Comparison of ENCODE assay signal across 1 cellular context in the genomic region with DNA sequence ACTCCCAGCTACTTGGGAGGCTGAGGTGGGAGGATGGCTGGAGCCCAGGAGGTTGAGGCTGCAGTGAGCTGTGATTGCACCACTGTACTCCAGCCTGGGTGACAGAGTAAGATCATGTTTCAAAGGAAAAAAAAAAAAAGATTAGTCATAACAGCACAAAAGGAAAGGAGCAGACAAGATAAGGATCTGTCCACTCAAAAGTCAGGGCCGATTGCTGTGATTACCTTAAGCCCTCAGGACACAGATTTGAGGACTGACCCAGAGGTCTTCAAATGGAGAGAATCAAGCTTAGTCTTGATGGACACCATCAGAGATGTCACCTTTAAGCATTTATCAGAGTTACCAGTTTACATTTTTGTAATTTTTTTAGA.
A peak's percentile ranks its signal among the peaks of the same experiment; 100 is the strongest.
TF ChIP-seq lines count a peak whose summit lies in the region.

No MANE protein-coding gene starts in this region.

TF ChIP-seq in HepG2, 621 proteins besides CTCF, POLR2A, EP300 and RAD21 (continued from another document and continues in another):
- TF ChIP-seq ARID5B (CRISPR knock-in tag; IDR thresholded peaks at IDR 0.05): peak; percentile 59
- TF ChIP-seq, protein P1, sequence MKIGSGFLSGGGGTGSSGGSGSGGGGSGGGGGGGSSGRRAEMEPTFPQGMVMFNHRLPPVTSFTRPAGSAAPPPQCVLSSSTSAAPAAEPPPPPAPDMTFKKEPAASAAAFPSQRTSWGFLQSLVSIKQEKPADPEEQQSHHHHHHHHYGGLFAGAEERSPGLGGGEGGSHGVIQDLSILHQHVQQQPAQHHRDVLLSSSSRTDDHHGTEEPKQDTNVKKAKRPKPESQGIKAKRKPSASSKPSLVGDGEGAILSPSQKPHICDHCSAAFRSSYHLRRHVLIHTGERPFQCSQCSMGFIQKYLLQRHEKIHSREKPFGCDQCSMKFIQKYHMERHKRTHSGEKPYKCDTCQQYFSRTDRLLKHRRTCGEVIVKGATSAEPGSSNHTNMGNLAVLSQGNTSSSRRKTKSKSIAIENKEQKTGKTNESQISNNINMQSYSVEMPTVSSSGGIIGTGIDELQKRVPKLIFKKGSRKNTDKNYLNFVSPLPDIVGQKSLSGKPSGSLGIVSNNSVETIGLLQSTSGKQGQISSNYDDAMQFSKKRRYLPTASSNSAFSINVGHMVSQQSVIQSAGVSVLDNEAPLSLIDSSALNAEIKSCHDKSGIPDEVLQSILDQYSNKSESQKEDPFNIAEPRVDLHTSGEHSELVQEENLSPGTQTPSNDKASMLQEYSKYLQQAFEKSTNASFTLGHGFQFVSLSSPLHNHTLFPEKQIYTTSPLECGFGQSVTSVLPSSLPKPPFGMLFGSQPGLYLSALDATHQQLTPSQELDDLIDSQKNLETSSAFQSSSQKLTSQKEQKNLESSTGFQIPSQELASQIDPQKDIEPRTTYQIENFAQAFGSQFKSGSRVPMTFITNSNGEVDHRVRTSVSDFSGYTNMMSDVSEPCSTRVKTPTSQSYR (CRISPR knock-in tag; IDR thresholded peaks at IDR 0.05; ENCODE audit: borderline replicate concordance): no peak
- TF ChIP-seq RXRB (CRISPR knock-in tag; IDR thresholded peaks at IDR 0.05; ENCODE audit: borderline replicate concordance): peak; percentile 30; the same call in 1 of the 2 replicates
- no peak for TF ChIP-seq ZBTB42 (CRISPR knock-in tag; IDR thresholded peaks at IDR 0.05)
- TF ChIP-seq RARA (CRISPR knock-in tag; IDR thresholded peaks at IDR 0.05): peak; percentile 51
- TF ChIP-seq SOX6 (IDR thresholded peaks at IDR 0.05): no peak
- peak; percentile 69 for TF ChIP-seq SOX6 (CRISPR knock-in tag; IDR thresholded peaks at IDR 0.05)
- TF ChIP-seq ADNP (CRISPR knock-in tag; IDR thresholded peaks at IDR 0.05): 0 out of 2 replicates have a peak, but pooled peaks have one; percentile 34
- TF ChIP-seq, protein P2, sequence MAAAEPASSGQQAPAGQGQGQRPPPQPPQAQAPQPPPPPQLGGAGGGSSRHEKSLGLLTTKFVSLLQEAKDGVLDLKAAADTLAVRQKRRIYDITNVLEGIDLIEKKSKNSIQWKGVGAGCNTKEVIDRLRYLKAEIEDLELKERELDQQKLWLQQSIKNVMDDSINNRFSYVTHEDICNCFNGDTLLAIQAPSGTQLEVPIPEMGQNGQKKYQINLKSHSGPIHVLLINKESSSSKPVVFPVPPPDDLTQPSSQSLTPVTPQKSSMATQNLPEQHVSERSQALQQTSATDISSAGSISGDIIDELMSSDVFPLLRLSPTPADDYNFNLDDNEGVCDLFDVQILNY (CRISPR knock-in tag; conservative IDR thresholded peaks at IDR 0.05): no peak
- no peak for TF ChIP-seq GLI4 (CRISPR knock-in tag; IDR thresholded peaks at IDR 0.05; ENCODE audit: borderline replicate concordance)
- TF ChIP-seq TAF1 (CRISPR knock-in tag; IDR thresholded peaks at IDR 0.05): no peak
- TF ChIP-seq SALL1 (CRISPR knock-in tag; IDR thresholded peaks at IDR 0.05): peak; percentile 23; the same call in 1 of the 2 replicates
- TF ChIP-seq ZNF770 (CRISPR knock-in tag; IDR thresholded peaks at IDR 0.05): peak; percentile 100
- TF ChIP-seq ETV5 (CRISPR knock-in tag; IDR thresholded peaks at IDR 0.05; ENCODE audit: borderline replicate concordance): no peak
- TF ChIP-seq, protein P3, sequence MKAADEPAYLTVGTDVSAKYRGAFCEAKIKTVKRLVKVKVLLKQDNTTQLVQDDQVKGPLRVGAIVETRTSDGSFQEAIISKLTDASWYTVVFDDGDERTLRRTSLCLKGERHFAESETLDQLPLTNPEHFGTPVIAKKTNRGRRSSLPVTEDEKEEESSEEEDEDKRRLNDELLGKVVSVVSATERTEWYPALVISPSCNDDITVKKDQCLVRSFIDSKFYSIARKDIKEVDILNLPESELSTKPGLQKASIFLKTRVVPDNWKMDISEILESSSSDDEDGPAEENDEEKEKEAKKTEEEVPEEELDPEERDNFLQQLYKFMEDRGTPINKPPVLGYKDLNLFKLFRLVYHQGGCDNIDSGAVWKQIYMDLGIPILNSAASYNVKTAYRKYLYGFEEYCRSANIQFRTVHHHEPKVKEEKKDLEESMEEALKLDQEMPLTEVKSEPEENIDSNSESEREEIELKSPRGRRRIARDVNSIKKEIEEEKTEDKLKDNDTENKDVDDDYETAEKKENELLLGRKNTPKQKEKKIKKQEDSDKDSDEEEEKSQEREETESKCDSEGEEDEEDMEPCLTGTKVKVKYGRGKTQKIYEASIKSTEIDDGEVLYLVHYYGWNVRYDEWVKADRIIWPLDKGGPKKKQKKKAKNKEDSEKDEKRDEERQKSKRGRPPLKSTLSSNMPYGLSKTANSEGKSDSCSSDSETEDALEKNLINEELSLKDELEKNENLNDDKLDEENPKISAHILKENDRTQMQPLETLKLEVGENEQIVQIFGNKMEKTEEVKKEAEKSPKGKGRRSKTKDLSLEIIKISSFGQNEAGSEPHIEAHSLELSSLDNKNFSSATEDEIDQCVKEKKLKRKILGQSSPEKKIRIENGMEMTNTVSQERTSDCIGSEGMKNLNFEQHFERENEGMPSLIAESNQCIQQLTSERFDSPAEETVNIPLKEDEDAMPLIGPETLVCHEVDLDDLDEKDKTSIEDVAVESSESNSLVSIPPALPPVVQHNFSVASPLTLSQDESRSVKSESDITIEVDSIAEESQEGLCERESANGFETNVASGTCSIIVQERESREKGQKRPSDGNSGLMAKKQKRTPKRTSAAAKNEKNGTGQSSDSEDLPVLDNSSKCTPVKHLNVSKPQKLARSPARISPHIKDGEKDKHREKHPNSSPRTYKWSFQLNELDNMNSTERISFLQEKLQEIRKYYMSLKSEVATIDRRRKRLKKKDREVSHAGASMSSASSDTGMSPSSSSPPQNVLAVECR (CRISPR knock-in tag; IDR thresholded peaks at IDR 0.05; ENCODE audit: borderline replicate concordance): no peak
- TF ChIP-seq SIX1 (CRISPR knock-in tag; IDR thresholded peaks at IDR 0.05; ENCODE audit: borderline replicate concordance): peak; percentile 86; the same call in 1 of the 2 replicates
- no peak for TF ChIP-seq PTBP1 (IDR thresholded peaks at IDR 0.05; ENCODE audit: low read depth, low read length, poor library complexity, severe bottlenecking)
- TF ChIP-seq GATA4 (IDR thresholded peaks at IDR 0.05; ENCODE audit: borderline replicate concordance, low read depth): no peak
- TF ChIP-seq SOX13 (IDR thresholded peaks at IDR 0.05): no peak
- peak in 1 of 2 experiments; percentile 57; a peak in 1 of 4 replicates for TF ChIP-seq SOX13 (CRISPR knock-in tag; conservative IDR thresholded peaks at IDR 0.05 in 1 of 2, IDR thresholded peaks at IDR 0.05 in 1 of 2)
- TF ChIP-seq, protein P4, sequence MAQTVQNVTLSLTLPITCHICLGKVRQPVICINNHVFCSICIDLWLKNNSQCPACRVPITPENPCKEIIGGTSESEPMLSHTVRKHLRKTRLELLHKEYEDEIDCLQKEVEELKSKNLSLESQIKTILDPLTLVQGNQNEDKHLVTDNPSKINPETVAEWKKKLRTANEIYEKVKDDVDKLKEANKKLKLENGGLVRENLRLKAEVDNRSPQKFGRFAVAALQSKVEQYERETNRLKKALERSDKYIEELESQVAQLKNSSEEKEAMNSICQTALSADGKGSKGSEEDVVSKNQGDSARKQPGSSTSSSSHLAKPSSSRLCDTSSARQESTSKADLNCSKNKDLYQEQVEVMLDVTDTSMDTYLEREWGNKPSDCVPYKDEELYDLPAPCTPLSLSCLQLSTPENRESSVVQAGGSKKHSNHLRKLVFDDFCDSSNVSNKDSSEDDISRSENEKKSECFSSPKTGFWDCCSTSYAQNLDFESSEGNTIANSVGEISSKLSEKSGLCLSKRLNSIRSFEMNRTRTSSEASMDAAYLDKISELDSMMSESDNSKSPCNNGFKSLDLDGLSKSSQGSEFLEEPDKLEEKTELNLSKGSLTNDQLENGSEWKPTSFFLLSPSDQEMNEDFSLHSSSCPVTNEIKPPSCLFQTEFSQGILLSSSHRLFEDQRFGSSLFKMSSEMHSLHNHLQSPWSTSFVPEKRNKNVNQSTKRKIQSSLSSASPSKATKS (CRISPR knock-in tag; IDR thresholded peaks at IDR 0.05): no peak
- no peak for TF ChIP-seq ZNF331 (CRISPR knock-in tag; IDR thresholded peaks at IDR 0.05)
- no peak for TF ChIP-seq ZNF335 (CRISPR knock-in tag; IDR thresholded peaks at IDR 0.05)
- no peak for TF ChIP-seq ZBTB7A (CRISPR knock-in tag; IDR thresholded peaks at IDR 0.05)
- TF ChIP-seq HIVEP1 (CRISPR knock-in tag; IDR thresholded peaks at IDR 0.05): no peak
- peak; percentile 65 for TF ChIP-seq GATAD2A (CRISPR knock-in tag; IDR thresholded peaks at IDR 0.05)
- TF ChIP-seq, protein P5, sequence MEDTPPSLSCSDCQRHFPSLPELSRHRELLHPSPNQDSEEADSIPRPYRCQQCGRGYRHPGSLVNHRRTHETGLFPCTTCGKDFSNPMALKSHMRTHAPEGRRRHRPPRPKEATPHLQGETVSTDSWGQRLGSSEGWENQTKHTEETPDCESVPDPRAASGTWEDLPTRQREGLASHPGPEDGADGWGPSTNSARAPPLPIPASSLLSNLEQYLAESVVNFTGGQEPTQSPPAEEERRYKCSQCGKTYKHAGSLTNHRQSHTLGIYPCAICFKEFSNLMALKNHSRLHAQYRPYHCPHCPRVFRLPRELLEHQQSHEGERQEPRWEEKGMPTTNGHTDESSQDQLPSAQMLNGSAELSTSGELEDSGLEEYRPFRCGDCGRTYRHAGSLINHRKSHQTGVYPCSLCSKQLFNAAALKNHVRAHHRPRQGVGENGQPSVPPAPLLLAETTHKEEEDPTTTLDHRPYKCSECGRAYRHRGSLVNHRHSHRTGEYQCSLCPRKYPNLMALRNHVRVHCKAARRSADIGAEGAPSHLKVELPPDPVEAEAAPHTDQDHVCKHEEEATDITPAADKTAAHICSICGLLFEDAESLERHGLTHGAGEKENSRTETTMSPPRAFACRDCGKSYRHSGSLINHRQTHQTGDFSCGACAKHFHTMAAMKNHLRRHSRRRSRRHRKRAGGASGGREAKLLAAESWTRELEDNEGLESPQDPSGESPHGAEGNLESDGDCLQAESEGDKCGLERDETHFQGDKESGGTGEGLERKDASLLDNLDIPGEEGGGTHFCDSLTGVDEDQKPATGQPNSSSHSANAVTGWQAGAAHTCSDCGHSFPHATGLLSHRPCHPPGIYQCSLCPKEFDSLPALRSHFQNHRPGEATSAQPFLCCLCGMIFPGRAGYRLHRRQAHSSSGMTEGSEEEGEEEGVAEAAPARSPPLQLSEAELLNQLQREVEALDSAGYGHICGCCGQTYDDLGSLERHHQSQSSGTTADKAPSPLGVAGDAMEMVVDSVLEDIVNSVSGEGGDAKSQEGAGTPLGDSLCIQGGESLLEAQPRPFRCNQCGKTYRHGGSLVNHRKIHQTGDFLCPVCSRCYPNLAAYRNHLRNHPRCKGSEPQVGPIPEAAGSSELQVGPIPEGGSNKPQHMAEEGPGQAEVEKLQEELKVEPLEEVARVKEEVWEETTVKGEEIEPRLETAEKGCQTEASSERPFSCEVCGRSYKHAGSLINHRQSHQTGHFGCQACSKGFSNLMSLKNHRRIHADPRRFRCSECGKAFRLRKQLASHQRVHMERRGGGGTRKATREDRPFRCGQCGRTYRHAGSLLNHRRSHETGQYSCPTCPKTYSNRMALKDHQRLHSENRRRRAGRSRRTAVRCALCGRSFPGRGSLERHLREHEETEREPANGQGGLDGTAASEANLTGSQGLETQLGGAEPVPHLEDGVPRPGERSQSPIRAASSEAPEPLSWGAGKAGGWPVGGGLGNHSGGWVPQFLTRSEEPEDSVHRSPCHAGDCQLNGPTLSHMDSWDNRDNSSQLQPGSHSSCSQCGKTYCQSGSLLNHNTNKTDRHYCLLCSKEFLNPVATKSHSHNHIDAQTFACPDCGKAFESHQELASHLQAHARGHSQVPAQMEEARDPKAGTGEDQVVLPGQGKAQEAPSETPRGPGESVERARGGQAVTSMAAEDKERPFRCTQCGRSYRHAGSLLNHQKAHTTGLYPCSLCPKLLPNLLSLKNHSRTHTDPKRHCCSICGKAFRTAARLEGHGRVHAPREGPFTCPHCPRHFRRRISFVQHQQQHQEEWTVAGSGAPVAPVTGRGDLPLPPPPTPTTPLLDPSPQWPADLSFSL (CRISPR knock-in tag; IDR thresholded peaks at IDR 0.05): no peak
- no peak for TF ChIP-seq ZNF337 (CRISPR knock-in tag; IDR thresholded peaks at IDR 0.05; ENCODE audit: borderline replicate concordance, low read depth)
- TF ChIP-seq ZNF362 (CRISPR knock-in tag; IDR thresholded peaks at IDR 0.05; ENCODE audit: borderline replicate concordance): peak; percentile 81; the same call in 1 of the 2 replicates
